10 cellular contexts compared by ENCODE assay signal in the genomic region with DNA sequence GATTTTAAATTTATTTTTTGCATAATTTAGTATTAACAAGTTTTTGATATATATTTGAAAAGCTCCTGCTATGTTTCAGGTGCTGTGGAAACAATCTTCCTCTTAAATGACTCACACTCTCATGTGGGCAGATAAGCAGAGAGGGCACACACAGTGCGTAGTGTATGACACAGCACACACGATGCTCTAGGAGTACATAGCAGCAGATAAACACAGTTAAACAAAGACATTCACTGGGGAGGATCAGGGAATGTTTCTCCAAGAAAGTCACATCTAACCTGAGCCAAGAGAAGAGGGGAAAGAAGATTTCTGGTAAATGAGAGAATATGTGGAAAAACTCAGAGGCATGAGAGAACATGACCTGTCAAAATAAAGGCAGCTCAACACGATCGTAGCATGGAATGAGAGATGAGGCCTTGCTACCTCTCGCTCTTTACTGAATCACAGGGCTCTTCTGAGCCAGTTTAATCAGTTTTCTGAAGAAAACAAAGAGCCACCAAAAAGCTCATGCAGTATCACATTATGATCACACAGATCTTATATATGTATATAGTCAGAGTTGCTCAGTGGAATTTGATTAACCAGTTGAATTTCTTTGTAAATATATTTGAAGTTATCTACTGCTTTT.
DNase-seq lines count a peak whose midpoint lies in the region; ATAC-seq and TF ChIP-seq lines count a peak whose summit lies in the region.
"Had no signal": no experiment of that assay in that cellular context is flagged by ENCODE, and none has a peak within 500 bp of the region (broad histone marks: within the 10 kb centered on the region; RNA-seq: fewer than 3 reads in every experiment).

No MANE protein-coding gene starts in this region.

- TF ChIP-seq CTCF in breast epithelium (IDR thresholded peaks at IDR 0.05): no peak
- TF ChIP-seq CTCF in vagina (IDR thresholded peaks at IDR 0.05): no peak

- no peaks in the 10 kb centered on the region for H3K27me3 ChIP-seq in breast epithelium
- no peaks in the 10 kb centered on the region for H3K27me3 ChIP-seq in vagina

- ATAC-seq in activated naive CD4-positive, alpha-beta T cell treated with anti-CD3 and anti-CD28 coated beads, Interleukin-2, amount 50 U/mL, for 72 hours: peak; percentile 71 to 88
- ATAC-seq in HG03571 (IDR thresholded peaks at IDR 0.05; ENCODE audit: unreplicated experiment): no peak
- ATAC-seq: stimulated activated naive B cell treated with anti-CD40 and anti-IgM and Interleukin-4, amounts not matched to agents 10 μg/mL and 1 μg/mL and 100 μg/mL, for 72 hours had no signal

- H3K4me3 ChIP-seq in breast epithelium: no peak overlapping the region
- no peak overlapping the region for H3K4me3 ChIP-seq in vagina

- peak overlapping the region in 1 of 2 donors; percentile 2 for H3K27ac Mint-ChIP-seq in activated naive CD4-positive, alpha-beta T cell treated with anti-CD3 and anti-CD28 coated beads, Interleukin-2, amount 50 U/mL, for 72 hours
- H3K27ac Mint-ChIP-seq: stimulated activated naive B cell treated with anti-CD40 and anti-IgM and Interleukin-4, amounts not matched to agents 10 μg/mL and 1 μg/mL and 100 μg/mL, for 72 hours had no signal

- H3K36me3 ChIP-seq in breast epithelium: no peaks in the 10 kb centered on the region
- no peaks in the 10 kb centered on the region for H3K36me3 ChIP-seq in vagina

- no peaks in the 10 kb centered on the region for H3K4me1 ChIP-seq in breast epithelium
- peaks cover 5% of the 10 kb centered on the region for H3K4me1 ChIP-seq in vagina

- intact Hi-C loops in breast epithelium (cut with DNase I; ENCODE audit: low total_unique reads): no loop called here
- intact Hi-C loops in vagina (cut with DNase I): no loop called here

- no peak for TF ChIP-seq POLR2A in breast epithelium (IDR thresholded peaks at IDR 0.05)
- TF ChIP-seq POLR2A in vagina (IDR thresholded peaks at IDR 0.05): no peak

- no peaks in the 10 kb centered on the region for H3K36me3 Mint-ChIP-seq in activated naive CD4-positive, alpha-beta T cell treated with anti-CD3 and anti-CD28 coated beads, Interleukin-2, amount 50 U/mL, for 72 hours
- H3K36me3 Mint-ChIP-seq: stimulated activated naive B cell treated with anti-CD40 and anti-IgM and Interleukin-4, amounts not matched to agents 10 μg/mL and 1 μg/mL and 100 μg/mL, for 72 hours had no signal

- peak overlapping the region; percentile 45 to 48 for H3K27ac ChIP-seq in breast epithelium
- peak overlapping the region; percentile 49 for H3K27ac ChIP-seq in vagina
- H3K27ac ChIP-seq: C4-2B had no signal

- H3K9me3 ChIP-seq in breast epithelium: no peaks in the 10 kb centered on the region
- H3K9me3 ChIP-seq in vagina: no peaks in the 10 kb centered on the region

- H3K9me3 Mint-ChIP-seq in activated naive CD4-positive, alpha-beta T cell treated with anti-CD3 and anti-CD28 coated beads, Interleukin-2, amount 50 U/mL, for 72 hours: no peaks in the 10 kb centered on the region
- H3K9me3 Mint-ChIP-seq: stimulated activated naive B cell treated with anti-CD40 and anti-IgM and Interleukin-4, amounts not matched to agents 10 μg/mL and 1 μg/mL and 100 μg/mL, for 72 hours had no signal

- no peak for DNase-seq in activated naive CD4-positive, alpha-beta T cell treated with anti-CD3 and anti-CD28 coated beads, Interleukin-2, amount 50 U/mL, for 72 hours (ENCODE audit: low spot score in 2 of 2)
- no peak for DNase-seq in activated naive CD4-positive, alpha-beta T cell (lab: John Stamatoyannopoulos, UW)
- DNase-seq in breast epithelium (ENCODE audit: low spot score in 2 of 2) (no peak), kidney tubule cell (ENCODE audit: low spot score) (peak; percentile 85), vagina (ENCODE audit: extremely low spot score in 2 of 2) (no peak), NCI-H2107 (lab: John Stamatoyannopoulos, UW) (no peak), putamen (ENCODE audit: low spot score) (no peak)
- DNase-seq: stimulated activated naive B cell treated with anti-CD40 and anti-IgM and Interleukin-4, amounts not matched to agents 10 μg/mL and 1 μg/mL and 100 μg/mL, for 72 hours had no signal
